Comparison of ENCODE assay signal across 18 cellular contexts in genomic region chr1:36663772-36664430, GRCh38.
A peak's percentile ranks its signal among the peaks of the same experiment; 100 is the strongest.
DNase-seq lines count a peak whose midpoint lies in the region; ATAC-seq and TF ChIP-seq lines count a peak whose summit lies in the region.
"Had no signal": no experiment of that assay in that cellular context is flagged by ENCODE, and none has a peak within 500 bp of the region (broad histone marks: within the 10 kb centered on the region; RNA-seq: fewer than 3 reads in every experiment).

No MANE protein-coding gene starts in this region.

- H3K4me3 ChIP-seq in neuronal stem cell (ENCODE audit: low read length in 2 of 2), result no peak overlapping the region

- CTCF ChIA-PET in activated B cell treated with CpG ODN at 0.5 μM for 24 hours (lab: Charles Lee) (no interaction called here), HEK293T (lab: Yijun Ruan, JAX) (no interaction called here)

- H3K27me3 ChIP-seq in neuronal stem cell (ENCODE audit: control insufficient read depth in 3 of 3, insufficient read depth in 3 of 3, low read depth in 1 of 3, low read length in 3 of 3), result peaks cover 0 to 14% (median 0%) of the 10 kb centered on the region in 3 experiments

- no peak overlapping the region for H2BK120ac ChIP-seq in neuronal stem cell (ENCODE audit: low read depth, low read length)

- ATAC-seq in activated B cell treated with CpG ODN at 0.5 μM for 24 hours (ENCODE audit: low read depth) (peak; percentile 40), GM19324 (IDR thresholded peaks at IDR 0.05; ENCODE audit: low FRiP score, unreplicated experiment) (no peak), GM19452 (IDR thresholded peaks at IDR 0.05; ENCODE audit: unreplicated experiment) (no peak)

- intact Hi-C loops in activated B cell treated with CpG ODN at 0.5 μM for 24 hours (cut with micrococcal nuclease), result no loop called here

- H3K14ac ChIP-seq in neuronal stem cell (ENCODE audit: low read length), result no peak overlapping the region

- peak overlapping the region; percentile 15 for H3K18ac ChIP-seq in neuronal stem cell (ENCODE audit: low read length)

- H3K23ac ChIP-seq in neuronal stem cell (ENCODE audit: low read depth, low read length, poor library complexity), result no peak overlapping the region

- no peaks in the 10 kb centered on the region for H3K9me3 Mint-ChIP-seq in activated B cell treated with CpG ODN at 0.5 μM for 24 hours
- H3K9me3 Mint-ChIP-seq: CD14-positive monocyte had no signal

- peaks cover 15% of the 10 kb centered on the region for H3K27me3 Mint-ChIP-seq in activated B cell treated with CpG ODN at 0.5 μM for 24 hours

- no peak overlapping the region for H2BK5ac ChIP-seq in neuronal stem cell (ENCODE audit: low read length)

- H3K4me1 Mint-ChIP-seq in activated B cell treated with CpG ODN at 0.5 μM for 24 hours, result peaks cover 13% of the 10 kb centered on the region
- H3K4me1 Mint-ChIP-seq: CD14-positive monocyte had no signal

- H3K4me3 Mint-ChIP-seq in activated B cell treated with CpG ODN at 0.5 μM for 24 hours, result no peak overlapping the region
- H3K4me3 Mint-ChIP-seq: CD14-positive monocyte had no signal

- H3K27ac Mint-ChIP-seq in activated B cell treated with CpG ODN at 0.5 μM for 24 hours, result no peak overlapping the region

- peak overlapping the region; percentile 22 for H2BK15ac ChIP-seq in neuronal stem cell (ENCODE audit: low read length)

- H3K36me3 Mint-ChIP-seq in activated B cell treated with CpG ODN at 0.5 μM for 24 hours (ENCODE audit: low read depth), result no peaks in the 10 kb centered on the region
- H3K36me3 Mint-ChIP-seq: CD14-positive monocyte had no signal

- no peak overlapping the region for H2AFZ ChIP-seq in neuronal stem cell (ENCODE audit: low read length)

- H3K4me2 ChIP-seq in neuronal stem cell (ENCODE audit: insufficient read depth, low read length, poor library complexity, severe bottlenecking), result no peak overlapping the region

- no peaks in the 10 kb centered on the region for H3K36me3 ChIP-seq in neuronal stem cell (replicated peaks in 1 of 2; ENCODE audit: control insufficient read depth in 2 of 2, insufficient read depth in 2 of 2, low read length in 2 of 2)

- H3K4me1 ChIP-seq in neuronal stem cell (ENCODE audit: control insufficient read depth in 2 of 2, insufficient read depth in 1 of 2, low read depth in 1 of 2, low read length in 2 of 2), result peaks cover 0 to 9% of the 10 kb centered on the region in 2 donors

- WGBS in neuronal stem cell (ENCODE audit: extremely low coverage in 2 of 2, insufficient read length in 2 of 2, insufficient replicate concordance in 1 of 2), 2 donors, result no CpG with 5 or more reads among the region's 6 CpGs

- H2BK12ac ChIP-seq in neuronal stem cell (ENCODE audit: low read length), result no peak overlapping the region

- no peak overlapping the region for H3K4ac ChIP-seq in neuronal stem cell (ENCODE audit: low read length)

- DNase-seq in activated CD8-positive, alpha-beta memory T cell treated with anti-CD3 and anti-CD28 coated beads for 24 hours, result peak; percentile 26
- no peak for DNase-seq in activated CD8-positive, alpha-beta memory T cell treated with anti-CD3 and anti-CD28 coated beads, Interleukin-2, amount 50 U/mL, for 48 hours
- DNase-seq in MV-4-11 (lab: John Stamatoyannopoulos, UW), result peak; percentile 93
- DNase-seq in activated B cell treated with CpG ODN at 0.5 μM for 24 hours, result no peak
- no peak for DNase-seq in neuronal stem cell (ENCODE audit: low spot score)
- no peak for DNase-seq in HEK293T (ENCODE audit: extremely low spot score)
- DNase-seq: AML-193; COR-L47; NCI-H1092; NCI-H1436 treated with DMSO at 0.1 percent for 48 hours; NCI-H2081; NK-92 treated with Interleukin-12 subunit alpha and Interleukin-12 subunit beta, amount 100 ng/mL, for 24 hours; SW 1271 had no signal

- H4K8ac ChIP-seq in neuronal stem cell (ENCODE audit: low read depth, low read length), result no peak overlapping the region

- no peak for TF ChIP-seq CTCF in activated B cell treated with CpG ODN at 0.5 μM for 24 hours (IDR thresholded peaks at IDR 0.05)

- H3K79me1 ChIP-seq in neuronal stem cell (ENCODE audit: low read depth, low read length), result no peaks in the 10 kb centered on the region

- H3K9ac ChIP-seq in neuronal stem cell (ENCODE audit: low read depth, low read length, poor library complexity), result no peak overlapping the region

- no peaks in the 10 kb centered on the region for H3K9me3 ChIP-seq in neuronal stem cell (replicated peaks in 1 of 2; ENCODE audit: control insufficient read depth in 2 of 2, insufficient read depth in 1 of 2, low read depth in 1 of 2, low read length in 2 of 2)

- H2AK5ac ChIP-seq in neuronal stem cell (ENCODE audit: low read depth, low read length), result no peak overlapping the region

- no peak overlapping the region for H3K27ac ChIP-seq in neuronal stem cell (replicated peaks; ENCODE audit: low read length)
- H3K27ac ChIP-seq: 22Rv1, HL-60 had no signal

- no peak overlapping the region for H4K91ac ChIP-seq in neuronal stem cell (ENCODE audit: low read depth, low read length, poor library complexity)

- POLR2A ChIA-PET in activated B cell treated with CpG ODN at 0.5 μM for 24 hours (lab: Charles Lee) (no interaction called here), HEK293T (lab: Yijun Ruan, JAX) (no interaction called here)

TF ChIP-seq in HEK293T, 16 proteins besides CTCF, POLR2A, EP300 and RAD21:
- no peak for TF ChIP-seq SUZ12 (IDR thresholded peaks at IDR 0.05)
- no peak for TF ChIP-seq LEF1 (IDR thresholded peaks at IDR 0.05; ENCODE audit: borderline replicate concordance)
- TF ChIP-seq HDGF (IDR thresholded peaks at IDR 0.05; ENCODE audit: borderline replicate concordance), result no peak
- TF ChIP-seq ELF4 (IDR thresholded peaks at IDR 0.05), result no peak
- no peak for TF ChIP-seq L3MBTL2 (conservative IDR thresholded peaks at IDR 0.05)
- TF ChIP-seq FOXK2 (IDR thresholded peaks at IDR 0.05), result no peak
- TF ChIP-seq CTBP1 (IDR thresholded peaks at IDR 0.05; ENCODE audit: borderline replicate concordance), result no peak
- no peak for TF ChIP-seq ARNT (IDR thresholded peaks at IDR 0.05)
- TF ChIP-seq TARDBP (IDR thresholded peaks at IDR 0.05), result no peak
- no peak for TF ChIP-seq BHLHE40 (IDR thresholded peaks at IDR 0.05; ENCODE audit: borderline replicate concordance)
- no peak for TF ChIP-seq FOXA1 (IDR thresholded peaks at IDR 0.05)
- no peak for TF ChIP-seq SP1 (IDR thresholded peaks at IDR 0.05)
- no peak for TF ChIP-seq FOXM1 (IDR thresholded peaks at IDR 0.05; ENCODE audit: borderline replicate concordance)
- no peak for TF ChIP-seq ZNF384 (IDR thresholded peaks at IDR 0.05)
- TF ChIP-seq NFRKB (IDR thresholded peaks at IDR 0.05), result no peak
- no peak for TF ChIP-seq PKNOX1 (IDR thresholded peaks at IDR 0.05)

Comparison
In these comparisons a context has a peak if more than half of its experiments do, and no peak if none do; other contexts are left out.
1. DNase-seq: peak in activated CD8-positive, alpha-beta memory T cell treated with anti-CD3 and anti-CD28 coated beads for 24 hours (single experiment) and MV-4-11 (single experiment); none in activated CD8-positive, alpha-beta memory T cell treated with anti-CD3 and anti-CD28 coated beads, Interleukin-2, amount 50 U/mL, for 48 hours (single experiment), activated B cell treated with CpG ODN at 0.5 μM for 24 hours (single experiment), neuronal stem cell (single experiment) and HEK293T (single experiment).